ENCODE assay signal across 9 cellular contexts in genomic region chr5:122311888-122312669, GRCh38. TPM values are rescaled to one million over a fixed set of nuclear protein-coding genes. Genes with fewer than 3 reads are reported as not detected.
DNase-seq lines count a peak whose midpoint lies in the region; ATAC-seq and TF ChIP-seq lines count a peak whose summit lies in the region.
"Had no signal": no experiment of that assay in that cellular context is flagged by ENCODE, and none has a peak within 500 bp of the region (broad histone marks: within the 10 kb centered on the region; RNA-seq: fewer than 3 reads in every experiment).

SNCAIP (plus strand) TSS chr5:122312237; CDS start chr5:122391135, 78,898 bp downstream.

- no peak for TF ChIP-seq POLR2A in heart left ventricle (IDR thresholded peaks at IDR 0.05)
- TF ChIP-seq POLR2A in ovary (IDR thresholded peaks at IDR 0.05) = peak; percentile 40

- 0 to 1% (median 0%) methylated on average over 47 to 91 of the region's 91 CpGs for WGBS in heart left ventricle, 4 donors
- WGBS in ovary, 3 donors = 1% methylated on average over 48 to 91 of the region's 91 CpGs

- H3K36me3 ChIP-seq in heart left ventricle (no peaks in the 10 kb centered on the region), ovary (no peaks in the 10 kb centered on the region)

- H3K9me3 ChIP-seq in heart left ventricle (peaks cover 0 to 5% (median 0%) of the 10 kb centered on the region in 12 donors), ovary (no peaks in the 10 kb centered on the region)

- H3K27ac ChIP-seq in heart left ventricle (peak within 1 kb of the TSS in 11 of 12 donors; percentile 14 to 78 (median 48)), ovary (peak within 1 kb of the TSS; percentile 78 to 89)

- ATAC-seq in HG03432 (IDR thresholded peaks at IDR 0.05; ENCODE audit: unreplicated experiment) = peak; percentile 85
- ATAC-seq in heart left ventricle = peak in 3 of 4 donors; percentile 55 to 84 (median 84)
- no peak for ATAC-seq in GM18870 (IDR thresholded peaks at IDR 0.05; ENCODE audit: unreplicated experiment)

- H3K4me1 Mint-ChIP-seq in activated naive CD4-positive, alpha-beta T cell treated with anti-CD3 and anti-CD28 coated beads, Interleukin-2, amount 50 U/mL, for 24 hours = peaks cover 7% of the 10 kb centered on the region
- peaks cover 7% of the 10 kb centered on the region for H3K4me1 Mint-ChIP-seq in activated naive CD8-positive, alpha-beta T cell treated with anti-CD3 and anti-CD28 coated beads for 36 hours

- H3K27ac Mint-ChIP-seq in activated naive CD4-positive, alpha-beta T cell treated with anti-CD3 and anti-CD28 coated beads, Interleukin-2, amount 50 U/mL, for 24 hours = no peak within 1 kb of the TSS
- no peak within 1 kb of the TSS for H3K27ac Mint-ChIP-seq in activated naive CD8-positive, alpha-beta T cell treated with anti-CD3 and anti-CD28 coated beads for 36 hours
- H3K27ac Mint-ChIP-seq: dendritic cell treated with granulocyte-macrophage colony-stimulating factor and Interleukin-4, amounts not matched to agents 40 ng/mL and 50 ng/mL, for 4 days had no signal

- H3K4me3 ChIP-seq in heart left ventricle = peak within 1 kb of the TSS; percentile 9 to 86 (median 67)
- peak within 1 kb of the TSS; percentile 86 for H3K4me3 ChIP-seq in ovary

- H3K27me3 ChIP-seq in heart left ventricle = peaks cover 0 to 36% (median 7%) of the 10 kb centered on the region in 9 donors
- no peaks in the 10 kb centered on the region for H3K27me3 ChIP-seq in ovary

- H3K4me3 Mint-ChIP-seq in activated naive CD4-positive, alpha-beta T cell treated with anti-CD3 and anti-CD28 coated beads, Interleukin-2, amount 50 U/mL, for 24 hours = peak within 1 kb of the TSS; percentile 51
- H3K4me3 Mint-ChIP-seq in activated naive CD8-positive, alpha-beta T cell treated with anti-CD3 and anti-CD28 coated beads for 36 hours = peak within 1 kb of the TSS; percentile 29
- H3K4me3 Mint-ChIP-seq: dendritic cell treated with granulocyte-macrophage colony-stimulating factor and Interleukin-4, amounts not matched to agents 40 ng/mL and 50 ng/mL, for 4 days had no signal

- peaks cover 5% of the 10 kb centered on the region for H3K9me3 Mint-ChIP-seq in activated naive CD4-positive, alpha-beta T cell treated with anti-CD3 and anti-CD28 coated beads, Interleukin-2, amount 50 U/mL, for 24 hours
- H3K9me3 Mint-ChIP-seq in activated naive CD8-positive, alpha-beta T cell treated with anti-CD3 and anti-CD28 coated beads for 36 hours = no peaks in the 10 kb centered on the region
- H3K9me3 Mint-ChIP-seq: dendritic cell treated with granulocyte-macrophage colony-stimulating factor and Interleukin-4, amounts not matched to agents 40 ng/mL and 50 ng/mL, for 4 days had no signal

- no peaks in the 10 kb centered on the region for H3K36me3 Mint-ChIP-seq in activated naive CD4-positive, alpha-beta T cell treated with anti-CD3 and anti-CD28 coated beads, Interleukin-2, amount 50 U/mL, for 24 hours
- H3K36me3 Mint-ChIP-seq in activated naive CD8-positive, alpha-beta T cell treated with anti-CD3 and anti-CD28 coated beads for 36 hours = no peaks in the 10 kb centered on the region

- H3K27me3 Mint-ChIP-seq in activated naive CD4-positive, alpha-beta T cell treated with anti-CD3 and anti-CD28 coated beads, Interleukin-2, amount 50 U/mL, for 24 hours = peaks cover 58% of the 10 kb centered on the region
- H3K27me3 Mint-ChIP-seq in activated naive CD8-positive, alpha-beta T cell treated with anti-CD3 and anti-CD28 coated beads for 36 hours = peaks cover 72% of the 10 kb centered on the region

- no peak for TF ChIP-seq EP300 in ovary (IDR thresholded peaks at IDR 0.05)

- TF ChIP-seq CTCF in heart left ventricle (IDR thresholded peaks at IDR 0.05) (no peak), ovary (IDR thresholded peaks at IDR 0.05) (no peak)

- intact Hi-C loops in heart left ventricle (cut with DNase I) (no loop called here), ovary (cut with DNase I) (loop anchor here in 1 of 4 donors (5.0 kb wide), 1 partner anchor 115 kb away; no protein-coding TSS in a partner anchor)

- no peak for DNase-seq in activated naive CD4-positive, alpha-beta T cell (lab: John Stamatoyannopoulos, UW)
- DNase-seq in activated naive CD8-positive, alpha-beta T cell treated with anti-CD3 and anti-CD28 coated beads for 36 hours = peak; percentile 3
- DNase-seq in heart left ventricle (peak; percentile 33 to 71 (median 54)), ovary (peak; percentile 63 to 80 (median 75)), NCI-H187 (lab: John Stamatoyannopoulos, UW) (no peak)

- H3K4me1 ChIP-seq in heart left ventricle (peaks cover 0 to 25% (median 9%) of the 10 kb centered on the region in 12 donors), ovary (ENCODE audit: insufficient read depth) (peaks cover 7% of the 10 kb centered on the region)

RNA-seq across cellular contexts. Expression of gene SNCAIP, which starts in this region (rescaled TPM):
- not detected for total RNA-seq in activated naive CD8-positive, alpha-beta T cell treated with anti-CD3 and anti-CD28 coated beads for 36 hours
- total RNA-seq in heart left ventricle (1 to 10 TPM in 5 of 9 donors, under 1 TPM in 4; 0.56 to 7.5 (median 1.7) TPM), ovary (10 to 100 TPM; 20.4 to 92.5 (median 51.6) TPM)
- polyA plus RNA-seq in heart left ventricle (under 1 TPM; 0.54 to 0.76 TPM), ovary (10 to 100 TPM; 40.2 to 46.9 TPM)

Comparison
In these comparisons a context has a peak if more than half of its experiments do, and no peak if none do; other contexts are left out.
1. RNA of gene SNCAIP (polyA plus RNA-seq): 40.2 to 46.9 TPM in ovary; 0.54 to 0.76 TPM in heart left ventricle; every median in the first group is over 10 times any median in the second.
2. Peak in DNase-seq in activated naive CD8-positive, alpha-beta T cell treated with anti-CD3 and anti-CD28 coated beads for 36 hours; RNA of the gene not detected or under 1 TPM.
3. DNase-seq: peak in heart left ventricle (5 of 5) and ovary (5 of 5); none in activated naive CD4-positive, alpha-beta T cell (0 of 4) and NCI-H187 (0 of 2).